1 cellular context compared by ENCODE assay signal in the genomic region with DNA sequence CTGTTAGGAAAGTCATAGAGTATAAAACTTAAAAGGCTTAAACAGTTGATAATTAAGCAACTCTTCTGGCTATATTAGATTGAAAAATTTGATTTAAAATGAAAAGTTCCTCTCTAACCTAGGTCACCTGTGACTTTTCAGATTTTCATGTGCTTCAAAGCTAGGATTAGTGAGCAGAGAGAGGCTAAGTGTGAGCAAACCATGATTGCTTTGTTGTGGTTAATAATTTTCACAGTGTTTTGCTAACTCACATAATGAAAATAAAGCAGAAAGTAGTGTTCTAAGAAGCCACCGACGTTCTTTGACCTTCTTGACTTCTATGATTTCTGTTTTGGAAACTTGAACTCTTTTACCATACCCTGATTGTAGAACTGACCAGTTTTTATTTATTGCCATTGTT.
TF ChIP-seq lines count a peak whose summit lies in the region.

No MANE protein-coding gene starts in this region.

TF ChIP-seq in K562, 482 proteins besides CTCF, POLR2A, EP300 and RAD21:
- TF ChIP-seq NR4A1 (CRISPR knock-in tag; IDR thresholded peaks at IDR 0.05): no peak
- no peak for TF ChIP-seq NR4A1 (tag; IDR thresholded peaks at IDR 0.05)
- no peak for TF ChIP-seq ETV1 (tag; conservative IDR thresholded peaks at IDR 0.05; ENCODE audit: low read depth)
- TF ChIP-seq, protein P1, sequence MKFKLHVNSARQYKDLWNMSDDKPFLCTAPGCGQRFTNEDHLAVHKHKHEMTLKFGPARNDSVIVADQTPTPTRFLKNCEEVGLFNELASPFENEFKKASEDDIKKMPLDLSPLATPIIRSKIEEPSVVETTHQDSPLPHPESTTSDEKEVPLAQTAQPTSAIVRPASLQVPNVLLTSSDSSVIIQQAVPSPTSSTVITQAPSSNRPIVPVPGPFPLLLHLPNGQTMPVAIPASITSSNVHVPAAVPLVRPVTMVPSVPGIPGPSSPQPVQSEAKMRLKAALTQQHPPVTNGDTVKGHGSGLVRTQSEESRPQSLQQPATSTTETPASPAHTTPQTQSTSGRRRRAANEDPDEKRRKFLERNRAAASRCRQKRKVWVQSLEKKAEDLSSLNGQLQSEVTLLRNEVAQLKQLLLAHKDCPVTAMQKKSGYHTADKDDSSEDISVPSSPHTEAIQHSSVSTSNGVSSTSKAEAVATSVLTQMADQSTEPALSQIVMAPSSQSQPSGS (CRISPR knock-in tag; IDR thresholded peaks at IDR 0.05): no peak
- no peak for TF ChIP-seq CHD2 (IDR thresholded peaks at IDR 0.05; ENCODE audit: low read depth, low read length)
- TF ChIP-seq ATF4 (CRISPR knock-in tag; IDR thresholded peaks at IDR 0.05): no peak
- TF ChIP-seq, protein P2, sequence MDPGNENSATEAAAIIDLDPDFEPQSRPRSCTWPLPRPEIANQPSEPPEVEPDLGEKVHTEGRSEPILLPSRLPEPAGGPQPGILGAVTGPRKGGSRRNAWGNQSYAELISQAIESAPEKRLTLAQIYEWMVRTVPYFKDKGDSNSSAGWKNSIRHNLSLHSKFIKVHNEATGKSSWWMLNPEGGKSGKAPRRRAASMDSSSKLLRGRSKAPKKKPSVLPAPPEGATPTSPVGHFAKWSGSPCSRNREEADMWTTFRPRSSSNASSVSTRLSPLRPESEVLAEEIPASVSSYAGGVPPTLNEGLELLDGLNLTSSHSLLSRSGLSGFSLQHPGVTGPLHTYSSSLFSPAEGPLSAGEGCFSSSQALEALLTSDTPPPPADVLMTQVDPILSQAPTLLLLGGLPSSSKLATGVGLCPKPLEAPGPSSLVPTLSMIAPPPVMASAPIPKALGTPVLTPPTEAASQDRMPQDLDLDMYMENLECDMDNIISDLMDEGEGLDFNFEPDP (CRISPR knock-in tag; IDR thresholded peaks at IDR 0.05): no peak
- no peak for TF ChIP-seq ZNF639 (CRISPR knock-in tag; conservative IDR thresholded peaks at IDR 0.05 in 1 of 2, IDR thresholded peaks at IDR 0.05 in 1 of 2)
- TF ChIP-seq ARID2 (IDR thresholded peaks at IDR 0.05): no peak
- TF ChIP-seq ZNF655 (CRISPR knock-in tag; IDR thresholded peaks at IDR 0.05): no peak
- no peak for TF ChIP-seq REST (CRISPR knock-in tag; IDR thresholded peaks at IDR 0.05; ENCODE audit: low read depth)
